Comparison of ENCODE assay signal across 8 cellular contexts in genomic region chr3:51683566-51683965, GRCh38. TPM values are rescaled to one million over a fixed set of nuclear protein-coding genes. Genes with fewer than 3 reads are reported as not detected.
"Had no signal": no experiment of that assay in that cellular context is flagged by ENCODE, and none has a peak within 500 bp of the region (broad histone marks: within the 10 kb centered on the region; RNA-seq: fewer than 3 reads in every experiment).

No MANE protein-coding gene starts in this region.

- H3K4me3 Mint-ChIP-seq: activated naive CD4-positive, alpha-beta T cell treated with anti-CD3 and anti-CD28 coated beads, Interleukin-2, amount 50 U/mL, for 24 hours had no signal

- DNase-seq: dermis blood vessel endothelial cell, occipital lobe, thyroid gland had no signal

- H3K27me3 Mint-ChIP-seq: activated naive CD4-positive, alpha-beta T cell treated with anti-CD3 and anti-CD28 coated beads, Interleukin-2, amount 50 U/mL, for 24 hours; naive thymus-derived CD8-positive, alpha-beta T cell had no signal

- H3K4me3 ChIP-seq: thyroid gland had no signal

- H3K9me3 Mint-ChIP-seq: activated naive CD4-positive, alpha-beta T cell treated with anti-CD3 and anti-CD28 coated beads, Interleukin-2, amount 50 U/mL, for 24 hours; activated T-helper 2 cell treated with anti-CD3 and anti-CD28 coated beads, Interferon-gamma antibody, Interleukin-2, Interleukin-4, amounts not matched to agents 10 μg/mL and 5 μg/mL and 100 μg/mL, durations not matched to agents 14 hours and 24 hours and 36 hours; naive thymus-derived CD8-positive, alpha-beta T cell had no signal

- H3K27me3 ChIP-seq: thyroid gland had no signal

- H3K9me3 ChIP-seq: thyroid gland had no signal

- H3K27ac Mint-ChIP-seq: activated naive CD4-positive, alpha-beta T cell treated with anti-CD3 and anti-CD28 coated beads, Interleukin-2, amount 50 U/mL, for 24 hours had no signal

RNA-seq across cellular contexts. Expression of gene GRM2, which starts 23.3 kb away (rescaled TPM):
- total RNA-seq: pulmonary artery endothelial cell, SK-MEL-5 had no signal
